Comparison of ENCODE assay signal across 1 cellular context in genomic region chr14:64393189-64393726, GRCh38.
A peak's percentile ranks its signal among the peaks of the same experiment; 100 is the strongest.
TF ChIP-seq lines count a peak whose summit lies in the region.

No MANE protein-coding gene starts in this region.

TF ChIP-seq in liver, 16 proteins besides CTCF, POLR2A, EP300 and RAD21:
- TF ChIP-seq RXRA (IDR thresholded peaks at IDR 0.05) (peak; percentile 49 to 75), JUND (IDR thresholded peaks at IDR 0.05) (peak in 1 of 2 donors; percentile 53), EGR1 (IDR thresholded peaks at IDR 0.05; ENCODE audit: low read depth in 2 of 2) (peak in 1 of 2 donors; percentile 48), HNF4G (IDR thresholded peaks at IDR 0.05) (peak; percentile 42), HNF4A (conservative IDR thresholded peaks at IDR 0.05) (peak; percentile 85 to 89), MAX (IDR thresholded peaks at IDR 0.05) (peak; percentile 24), YY1 (IDR thresholded peaks at IDR 0.05) (peak; percentile 92), ZBTB33 (IDR thresholded peaks at IDR 0.05) (peak; percentile 72), SP1 (IDR thresholded peaks at IDR 0.05) (peak; percentile 72)
- TF ChIP-seq, protein P1, sequence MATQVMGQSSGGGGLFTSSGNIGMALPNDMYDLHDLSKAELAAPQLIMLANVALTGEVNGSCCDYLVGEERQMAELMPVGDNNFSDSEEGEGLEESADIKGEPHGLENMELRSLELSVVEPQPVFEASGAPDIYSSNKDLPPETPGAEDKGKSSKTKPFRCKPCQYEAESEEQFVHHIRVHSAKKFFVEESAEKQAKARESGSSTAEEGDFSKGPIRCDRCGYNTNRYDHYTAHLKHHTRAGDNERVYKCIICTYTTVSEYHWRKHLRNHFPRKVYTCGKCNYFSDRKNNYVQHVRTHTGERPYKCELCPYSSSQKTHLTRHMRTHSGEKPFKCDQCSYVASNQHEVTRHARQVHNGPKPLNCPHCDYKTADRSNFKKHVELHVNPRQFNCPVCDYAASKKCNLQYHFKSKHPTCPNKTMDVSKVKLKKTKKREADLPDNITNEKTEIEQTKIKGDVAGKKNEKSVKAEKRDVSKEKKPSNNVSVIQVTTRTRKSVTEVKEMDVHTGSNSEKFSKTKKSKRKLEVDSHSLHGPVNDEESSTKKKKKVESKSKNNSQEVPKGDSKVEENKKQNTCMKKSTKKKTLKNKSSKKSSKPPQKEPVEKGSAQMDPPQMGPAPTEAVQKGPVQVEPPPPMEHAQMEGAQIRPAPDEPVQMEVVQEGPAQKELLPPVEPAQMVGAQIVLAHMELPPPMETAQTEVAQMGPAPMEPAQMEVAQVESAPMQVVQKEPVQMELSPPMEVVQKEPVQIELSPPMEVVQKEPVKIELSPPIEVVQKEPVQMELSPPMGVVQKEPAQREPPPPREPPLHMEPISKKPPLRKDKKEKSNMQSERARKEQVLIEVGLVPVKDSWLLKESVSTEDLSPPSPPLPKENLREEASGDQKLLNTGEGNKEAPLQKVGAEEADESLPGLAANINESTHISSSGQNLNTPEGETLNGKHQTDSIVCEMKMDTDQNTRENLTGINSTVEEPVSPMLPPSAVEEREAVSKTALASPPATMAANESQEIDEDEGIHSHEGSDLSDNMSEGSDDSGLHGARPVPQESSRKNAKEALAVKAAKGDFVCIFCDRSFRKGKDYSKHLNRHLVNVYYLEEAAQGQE (IDR thresholded peaks at IDR 0.05) = peak; percentile 57
